In the genomic region with DNA sequence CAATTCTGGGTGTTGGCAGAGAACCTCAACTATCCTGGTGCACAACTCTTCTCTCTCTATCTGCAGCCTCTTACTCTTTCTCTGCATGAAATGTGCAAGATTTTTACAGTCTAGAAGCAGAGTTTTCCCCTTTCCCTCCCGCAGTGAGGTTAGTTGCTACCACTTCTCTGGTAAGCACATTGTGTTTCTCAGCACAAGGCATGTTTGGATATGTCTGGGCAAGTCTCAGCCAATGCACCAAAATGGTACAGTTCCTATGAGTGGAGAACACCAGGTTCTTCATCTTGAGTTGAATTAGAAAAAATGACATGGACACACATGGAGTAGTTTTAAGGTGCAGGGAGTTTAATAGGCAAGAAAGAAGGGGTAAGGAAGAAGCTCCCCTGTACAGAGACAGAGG, we compare ENCODE assay signal across 24 cellular contexts.
"Had no signal": no experiment of that assay in that cellular context is flagged by ENCODE, and none has a peak within 500 bp of the region (broad histone marks: within the 10 kb centered on the region; RNA-seq: fewer than 3 reads in every experiment).

No MANE protein-coding gene starts in this region.

- ATAC-seq: activated CD4-positive, alpha-beta T cell treated with anti-CD3 and anti-CD28 coated beads for 36 hours; activated CD8-positive, alpha-beta memory T cell treated with anti-CD3 and anti-CD28 coated beads, Interleukin-2, amount 10 ng/mL, durations not matched to agents 7 days and 5 days; activated CD8-positive, alpha-beta T cell treated with anti-CD3 and anti-CD28 coated beads, Interleukin-2, amount 10 ng/mL, durations not matched to agents 7 days and 5 days; gastrocnemius medialis; naive thymus-derived CD8-positive, alpha-beta T cell; upper lobe of right lung had no signal

- H3K4me3 ChIP-seq: adrenal gland, gastrocnemius medialis, right atrium auricular region, stomach, tibial artery, upper lobe of right lung had no signal

- DNase-seq: activated CD4-positive, alpha-beta T cell treated with anti-CD3 and anti-CD28 coated beads for 36 hours; activated CD4-positive, CD25-positive, alpha-beta regulatory T cell; activated CD8-positive, alpha-beta memory T cell treated with anti-CD3 and anti-CD28 coated beads, Interleukin-2, amount 10 ng/mL, durations not matched to agents 7 days and 5 days; activated CD8-positive, alpha-beta T cell treated with anti-CD3 and anti-CD28 coated beads, Interleukin-2, amount 10 ng/mL, durations not matched to agents 7 days and 5 days; activated naive CD4-positive, alpha-beta T cell; activated naive CD8-positive, alpha-beta T cell treated with anti-CD3 and anti-CD28 coated beads for 36 hours; activated T-cell treated with anti-CD3 and anti-CD28 coated beads, Interleukin-2, amount 50 U/mL, for 48 hours; adrenal gland; aorta; endodermal cell; gastrocnemius medialis; head of caudate nucleus; hippocampal formation; midbrain; naive thymus-derived CD8-positive, alpha-beta T cell; occipital lobe; stimulated activated CD4-positive, alpha-beta T cell treated with anti-CD3 and anti-CD28 coated beads, Interleukin-15, amount 100 ng/mL, for 24 hours; stimulated activated CD4-positive, alpha-beta T cell treated with anti-CD3 and anti-CD28 coated beads, Interleukin-2, amount 100 ng/mL, for 24 hours; stimulated activated naive B cell treated with anti-CD40 and anti-IgM and Interleukin-4, amounts not matched to agents 10 μg/mL and 1 μg/mL and 100 μg/mL, for 72 hours; stomach; T-helper 1 cell; tibial artery; upper lobe of right lung had no signal

- H3K27ac ChIP-seq: adrenal gland, gastrocnemius medialis, right atrium auricular region, stomach, tibial artery, upper lobe of right lung had no signal

- H3K9me3 ChIP-seq: gastrocnemius medialis, upper lobe of right lung had no signal

- H3K27me3 ChIP-seq: adrenal gland, right atrium auricular region, stomach, tibial artery, upper lobe of right lung had no signal

- H3K36me3 ChIP-seq: adrenal gland, gastrocnemius medialis, right atrium auricular region, stomach, tibial artery, upper lobe of right lung had no signal

- H3K4me1 ChIP-seq: adrenal gland, gastrocnemius medialis, right atrium auricular region, tibial artery, upper lobe of right lung had no signal
